Comparison of ENCODE assay signal across 11 cellular contexts in genomic region chr3:23671901-23672589, GRCh38.
A peak's percentile ranks its signal among the peaks of the same experiment; 100 is the strongest.
DNase-seq lines count a peak whose midpoint lies in the region; FAIRE-seq and TF ChIP-seq lines count a peak whose summit lies in the region.
"Had no signal": no experiment of that assay in that cellular context is flagged by ENCODE, and none has a peak within 500 bp of the region (broad histone marks: within the 10 kb centered on the region; RNA-seq: fewer than 3 reads in every experiment).

No MANE protein-coding gene starts in this region.

- intact Hi-C loops in endothelial cell of umbilical vein (cut with micrococcal nuclease): no loop called here

- H2AFZ ChIP-seq in endothelial cell of umbilical vein (ENCODE audit: low read depth, low read length) (peak overlapping the region; percentile 96), hepatocyte (no peak overlapping the region)

- TF ChIP-seq POLR2A in endothelial cell of umbilical vein (IDR thresholded peaks at IDR 0.05; ENCODE audit: low read depth, low read length): no peak
- TF ChIP-seq POLR2A in tibial nerve (IDR thresholded peaks at IDR 0.05): no peak

- H3K9me1 ChIP-seq in endothelial cell of umbilical vein (replicated peaks; ENCODE audit: control insufficient read depth, extremely low read depth, insufficient read depth, low read length): no peaks in the 10 kb centered on the region

- H3K4me3 ChIP-seq in endothelial cell of umbilical vein (replicated peaks in 1 of 3; ENCODE audit: insufficient read depth in 1 of 3, low read depth in 1 of 3, low read length in 3 of 3): peak overlapping the region in 2 of 3 experiments; percentile 18 to 35
- peak overlapping the region; percentile 19 to 49 for H3K4me3 ChIP-seq in mucosa of rectum (ENCODE audit: low read length in 2 of 2)
- peak overlapping the region; percentile 22 to 49 (median 25) for H3K4me3 ChIP-seq in tibial nerve
- H3K4me3 ChIP-seq in hepatocyte: no peak overlapping the region

- H3K79me2 ChIP-seq in endothelial cell of umbilical vein (ENCODE audit: control insufficient read depth, insufficient read depth, low read length) (no peaks in the 10 kb centered on the region), hepatocyte (no peaks in the 10 kb centered on the region)

- no peaks in the 10 kb centered on the region for H3K27me3 ChIP-seq in endothelial cell of umbilical vein (ENCODE audit: control insufficient read depth in 2 of 2, insufficient read depth in 2 of 2, low read length in 2 of 2)
- H3K27me3 ChIP-seq in mucosa of rectum (ENCODE audit: control insufficient read depth in 2 of 2, insufficient read depth in 2 of 2, low read length in 2 of 2): peaks cover 0 to 4% of the 10 kb centered on the region in 2 donors
- no peaks in the 10 kb centered on the region for H3K27me3 ChIP-seq in tibial nerve
- H3K27me3 ChIP-seq in hepatocyte: no peaks in the 10 kb centered on the region

- H3K9me2 ChIP-seq in hepatocyte (replicated peaks; ENCODE audit: insufficient read depth): no peaks in the 10 kb centered on the region

- TF ChIP-seq EP300 in tibial nerve (IDR thresholded peaks at IDR 0.05): no peak

- 30 to 40% methylated on average over 34 to 36 of the region's 36 CpGs for WGBS in tibial nerve, 2 donors
- 97% methylated on average over 36 of the region's 36 CpGs for WGBS in hepatocyte (ENCODE audit: low lambda C conversion rate, missing lambda C conversion rate)

- CTCF ChIA-PET in endothelial cell of umbilical vein (lab: Charles Lee): interaction anchor here (1.4 kb wide), 1 partner anchor 9 kb away, joined by 3 read pairs; no protein-coding TSS in a partner anchor

- H3K9ac ChIP-seq in endothelial cell of umbilical vein (replicated peaks; ENCODE audit: extremely low read depth, insufficient read depth, low read length): no peak overlapping the region
- peak overlapping the region in 1 of 2 donors; percentile 4 for H3K9ac ChIP-seq in mucosa of rectum (ENCODE audit: low read depth in 1 of 2, low read length in 2 of 2)

- H3K4me2 ChIP-seq in endothelial cell of umbilical vein (ENCODE audit: insufficient read depth, low read length) (peak overlapping the region; percentile 45), hepatocyte (no peak overlapping the region)

- POLR2A ChIA-PET in endothelial cell of umbilical vein (lab: Charles Lee): no interaction called here

- peak; percentile 35 for FAIRE-seq in endothelial cell of umbilical vein (lab: Jason Lieb, UNC)

- peak; percentile 9 for DNase-seq in NOMO-1 treated with dmso at 0.1 percent for 144 hours (lab: John Stamatoyannopoulos, UW; ENCODE audit: unreplicated experiment)
- DNase-seq in NOMO-1 treated with DMSO at 0.1 percent for 48 hours (lab: John Stamatoyannopoulos, UW; ENCODE audit: unreplicated experiment): no peak
- peak; percentile 34 for DNase-seq in endothelial cell of umbilical vein (ENCODE audit: low read depth, low spot score)
- no peak for DNase-seq in tibial nerve (ENCODE audit: low spot score in 2 of 2)
- DNase-seq in hepatocyte (ENCODE audit: low spot score): no peak
- DNase-seq in stimulated activated CD4-positive, alpha-beta T cell treated with anti-CD3 and anti-CD28 coated beads, Interleukin-4, amount 100 ng/mL, for 4 hours: no peak
- DNase-seq in NCI-H226: no peak
- DNase-seq: 8988T, NCI-H510A, T-helper 1 cell had no signal

- no TSS peak for BruUV-seq in endothelial cell of umbilical vein (replicated peaks; lab: Mats Ljungman, UMichigan)

- H3K27ac ChIP-seq in endothelial cell of umbilical vein (ENCODE audit: insufficient read depth, low read depth, low read length) (no peak overlapping the region), mucosa of rectum (ENCODE audit: low read depth in 2 of 2, low read length in 2 of 2) (peak overlapping the region in 1 of 2 donors; percentile 40), tibial nerve (no peak overlapping the region), hepatocyte (no peak overlapping the region)

- H4K20me1 ChIP-seq in endothelial cell of umbilical vein (replicated peaks; ENCODE audit: control insufficient read depth, extremely low read depth, insufficient read depth, low read length): no peaks in the 10 kb centered on the region
- H4K20me1 ChIP-seq in hepatocyte (ENCODE audit: insufficient read depth, poor library complexity, severe bottlenecking): no peaks in the 10 kb centered on the region

- H3K4me1 ChIP-seq in endothelial cell of umbilical vein (ENCODE audit: control insufficient read depth, extremely low read depth, insufficient read depth, low read length): peaks cover 19% of the 10 kb centered on the region
- H3K4me1 ChIP-seq in mucosa of rectum (ENCODE audit: control insufficient read depth in 2 of 2, insufficient read depth in 2 of 2, low read length in 2 of 2): peaks cover 5 to 7% of the 10 kb centered on the region in 2 donors
- H3K4me1 ChIP-seq in tibial nerve: peaks cover 0 to 6% (median 0%) of the 10 kb centered on the region in 4 donors
- H3K4me1 ChIP-seq in hepatocyte (ENCODE audit: insufficient read depth): no peaks in the 10 kb centered on the region

- TF ChIP-seq CTCF in endothelial cell of umbilical vein (IDR thresholded peaks at IDR 0.05; ENCODE audit: extremely low read depth in 1 of 2, insufficient read depth in 1 of 2, low read depth in 1 of 2, low read length in 2 of 2) (no peak), tibial nerve (IDR thresholded peaks at IDR 0.05) (peak in 1 of 5 experiments; percentile 23), hepatocyte (IDR thresholded peaks at IDR 0.05; ENCODE audit: poor library complexity) (no peak)

- dilution Hi-C loops in endothelial cell of umbilical vein (cut with MboI; ENCODE audit: extremely low pct_ligation_motif_present, low sequenced_read_pairs): no loop called here

- H3K36me3 ChIP-seq in endothelial cell of umbilical vein (ENCODE audit: control insufficient read depth in 2 of 2, extremely low read depth in 1 of 2, insufficient read depth in 2 of 2, low read length in 2 of 2) (no peaks in the 10 kb centered on the region), mucosa of rectum (ENCODE audit: control insufficient read depth in 2 of 2, insufficient read depth in 2 of 2, low read length in 2 of 2) (no peaks in the 10 kb centered on the region), tibial nerve (no peaks in the 10 kb centered on the region), hepatocyte (replicated peaks; ENCODE audit: insufficient read depth, low read depth) (no peaks in the 10 kb centered on the region)

- no peaks in the 10 kb centered on the region for H3K9me3 ChIP-seq in endothelial cell of umbilical vein (replicated peaks; ENCODE audit: control insufficient read depth, insufficient read depth, low read length)
- H3K9me3 ChIP-seq in mucosa of rectum (ENCODE audit: control insufficient read depth in 2 of 2, low read length in 2 of 2): no peaks in the 10 kb centered on the region
- no peaks in the 10 kb centered on the region for H3K9me3 ChIP-seq in tibial nerve
- H3K9me3 ChIP-seq in hepatocyte (ENCODE audit: low read depth): no peaks in the 10 kb centered on the region

TF ChIP-seq in endothelial cell of umbilical vein, 7 proteins besides CTCF, POLR2A, EP300 and RAD21:
- no peak for TF ChIP-seq FOS (IDR thresholded peaks at IDR 0.05; ENCODE audit: borderline replicate concordance, insufficient read depth, low read length)
- TF ChIP-seq GATA2 (IDR thresholded peaks at IDR 0.05; ENCODE audit: insufficient read depth, insufficient read length, low read depth, low read length): no peak

Comparison
In these comparisons a context has a peak if more than half of its experiments do, and no peak if none do; other contexts are left out.
1. DNase-seq: peak in NOMO-1 treated with dmso at 0.1 percent for 144 hours (single experiment) and endothelial cell of umbilical vein (single experiment); none in NOMO-1 treated with DMSO at 0.1 percent for 48 hours (single experiment), tibial nerve (0 of 2), hepatocyte (single experiment), stimulated activated CD4-positive, alpha-beta T cell treated with anti-CD3 and anti-CD28 coated beads, Interleukin-4, amount 100 ng/mL, for 4 hours (0 of 2) and NCI-H226 (single experiment).